16 cellular contexts compared by ENCODE assay signal in genomic region chr5:78720234-78720985, GRCh38.
DNase-seq lines count a peak whose midpoint lies in the region; ATAC-seq, FAIRE-seq and TF ChIP-seq lines count a peak whose summit lies in the region.
"Had no signal": no experiment of that assay in that cellular context is flagged by ENCODE, and none has a peak within 500 bp of the region (broad histone marks: within the 10 kb centered on the region; RNA-seq: fewer than 3 reads in every experiment).

No MANE protein-coding gene starts in this region.

- H3K79me2 ChIP-seq in HepG2 (ENCODE audit: insufficient read depth, low read length), result no peaks in the 10 kb centered on the region

- in situ Hi-C loops in HepG2 (cut with HindIII; ENCODE audit: extremely low pct_ligation_motif_present, low pct_unique_long_range_greater_than_20kb), result no loop called here

- no peaks in the 10 kb centered on the region for H4K20me1 ChIP-seq in HepG2 (ENCODE audit: insufficient read depth, low read length)

- H3K9me3 Mint-ChIP-seq in naive B cell, result no peaks in the 10 kb centered on the region
- H3K9me3 Mint-ChIP-seq: activated CD8-positive, alpha-beta T cell treated with anti-CD3 and anti-CD28 coated beads for 36 hours; activated naive CD4-positive, alpha-beta T cell treated with anti-CD3 and anti-CD28 coated beads for 36 hours had no signal

- H3K4me1 ChIP-seq in HepG2 (ENCODE audit: insufficient read depth, low read length) (peaks cover 52% of the 10 kb centered on the region), right lobe of liver (no peaks in the 10 kb centered on the region), colonic mucosa (no peaks in the 10 kb centered on the region), pancreas (no peaks in the 10 kb centered on the region)
- no peaks in the 10 kb centered on the region for H3K4me1 ChIP-seq in effector memory CD4-positive, alpha-beta T cell (ENCODE audit: control insufficient read depth, insufficient read depth, low read length, poor library complexity, severe bottlenecking)

- no peak for FAIRE-seq in HepG2 (lab: Jason Lieb, UNC)
- no peak for FAIRE-seq in pancreas (lab: Jason Lieb, UNC)
- FAIRE-seq: bronchial epithelial cell had no signal

- H3K27me3 Mint-ChIP-seq in naive B cell, result no peaks in the 10 kb centered on the region
- H3K27me3 Mint-ChIP-seq: activated CD8-positive, alpha-beta T cell treated with anti-CD3 and anti-CD28 coated beads for 36 hours had no signal

- DNase-seq in HepG2 (ENCODE audit: low spot score) (no peak), right lobe of liver (no peak), colonic mucosa (peak; percentile 45), naive B cell (no peak), NCI-H524 (lab: John Stamatoyannopoulos, UW) (no peak), pancreas (no peak)
- no peak for DNase-seq in effector memory CD4-positive, alpha-beta T cell
- DNase-seq: activated CD8-positive, alpha-beta T cell treated with anti-CD3 and anti-CD28 coated beads for 36 hours; activated naive CD4-positive, alpha-beta T cell treated with anti-CD3 and anti-CD28 coated beads for 36 hours; kidney glomerular epithelial cell; NCI-H1092 treated with DMSO at 0.1 percent for 48 hours; NCI-H446; substantia nigra had no signal

- H3K4me3 ChIP-seq in HepG2 (replicated peaks in 1 of 3; ENCODE audit: insufficient read depth in 1 of 3, low read depth in 2 of 3, low read length in 3 of 3) (peak overlapping the region; percentile 2 to 39 (median 10); a peak in 2 of 6 replicates), right lobe of liver (no peak overlapping the region), colonic mucosa (no peak overlapping the region), pancreas (no peak overlapping the region)
- H3K4me3 ChIP-seq in effector memory CD4-positive, alpha-beta T cell (ENCODE audit: insufficient read depth, low read depth, low read length, poor library complexity, severe bottlenecking), result no peak overlapping the region

- peak overlapping the region in 5 of 6 donors; percentile 20 to 80 (median 70) for H3K27ac Mint-ChIP-seq in naive B cell
- H3K27ac Mint-ChIP-seq: activated CD8-positive, alpha-beta T cell treated with anti-CD3 and anti-CD28 coated beads for 36 hours; activated naive CD4-positive, alpha-beta T cell treated with anti-CD3 and anti-CD28 coated beads for 36 hours had no signal

- TF ChIP-seq RAD21 in HepG2 (CRISPR knock-in tag; IDR thresholded peaks at IDR 0.05), result no peak

- no peak overlapping the region for H3K27ac ChIP-seq in HepG2 (ENCODE audit: extremely low read length, insufficient read depth, low read length)
- H3K27ac ChIP-seq in right lobe of liver, result no peak overlapping the region
- peak overlapping the region; percentile 53 for H3K27ac ChIP-seq in colonic mucosa
- no peak overlapping the region for H3K27ac ChIP-seq in effector memory CD4-positive, alpha-beta T cell (ENCODE audit: insufficient read depth, low read length, poor library complexity, severe bottlenecking)
- H3K27ac ChIP-seq in pancreas, result no peak overlapping the region
- H3K27ac ChIP-seq: RWPE1 had no signal

- TF ChIP-seq POLR2A in HepG2 (IDR thresholded peaks at IDR 0.05; ENCODE audit: insufficient read depth in 1 of 2, low read depth in 2 of 2, low read length in 2 of 2), result no peak
- TF ChIP-seq POLR2A in right lobe of liver (IDR thresholded peaks at IDR 0.05), result no peak

- TF ChIP-seq EP300 in HepG2 (IDR thresholded peaks at IDR 0.05; ENCODE audit: low read depth in 2 of 2, low read length in 2 of 2), result no peak
- no peak for TF ChIP-seq EP300 in HepG2 (CRISPR knock-in tag; IDR thresholded peaks at IDR 0.05; ENCODE audit: borderline replicate concordance)

- H3K4me1 Mint-ChIP-seq in naive B cell, result peaks cover 24 to 61% (median 31%) of the 10 kb centered on the region in 3 donors

- CTCF ChIA-PET in HepG2 (lab: Yijun Ruan, JAX; ENCODE audit: low intra/inter-chr PET ratio, low total read pairs), result no interaction called here

- no peaks in the 10 kb centered on the region for H3K36me3 Mint-ChIP-seq in naive B cell

- H3K9ac ChIP-seq in HepG2 (ENCODE audit: insufficient read depth, low read depth, low read length), result peak overlapping the region; percentile 11; the same call in 1 of the 2 replicates
- peak overlapping the region in 1 of 2 donors; percentile 48 for H3K9ac ChIP-seq in colonic mucosa (ENCODE audit: low read depth in 2 of 2, low read length in 2 of 2)

- no peaks in the 10 kb centered on the region for H3K27me3 ChIP-seq in HepG2 (ENCODE audit: control insufficient read depth in 1 of 2, insufficient read depth in 2 of 2, low read length in 2 of 2)
- no peaks in the 10 kb centered on the region for H3K27me3 ChIP-seq in right lobe of liver
- no peaks in the 10 kb centered on the region for H3K27me3 ChIP-seq in colonic mucosa
- no peaks in the 10 kb centered on the region for H3K27me3 ChIP-seq in effector memory CD4-positive, alpha-beta T cell (replicated peaks; ENCODE audit: control insufficient read depth, insufficient read depth, low read length, poor library complexity, severe bottlenecking)
- H3K27me3 ChIP-seq in pancreas, result no peaks in the 10 kb centered on the region

- 1% methylated on average over 4 of the region's 9 CpGs for WGBS in HepG2 (ENCODE audit: low lambda C conversion rate)
- 34% methylated on average over 6 of the region's 9 CpGs for WGBS in right lobe of liver (ENCODE audit: insufficient coverage, low coverage, low lambda C conversion rate, missing lambda C conversion rate)
- WGBS in pancreas, 2 donors, result 65 to 66% methylated on average over 9 of the region's 9 CpGs

- H2AFZ ChIP-seq in HepG2 (ENCODE audit: low read length), result peak overlapping the region; percentile 52

- H3K9me3 ChIP-seq in HepG2 (ENCODE audit: low read length) (no peaks in the 10 kb centered on the region), right lobe of liver (no peaks in the 10 kb centered on the region), colonic mucosa (no peaks in the 10 kb centered on the region), pancreas (no peaks in the 10 kb centered on the region)
- H3K9me3 ChIP-seq in effector memory CD4-positive, alpha-beta T cell (ENCODE audit: control insufficient read depth, low read length), result no peaks in the 10 kb centered on the region

- H3K4me3 Mint-ChIP-seq in naive B cell, result peak overlapping the region in 5 of 8 donors; percentile 6 to 54 (median 31)
- H3K4me3 Mint-ChIP-seq: activated CD8-positive, alpha-beta T cell treated with anti-CD3 and anti-CD28 coated beads for 36 hours; activated naive CD4-positive, alpha-beta T cell treated with anti-CD3 and anti-CD28 coated beads for 36 hours had no signal

- TF ChIP-seq CTCF in HepG2 (CRISPR knock-in tag; IDR thresholded peaks at IDR 0.05), result no peak
- no peak for TF ChIP-seq CTCF in right lobe of liver (IDR thresholded peaks at IDR 0.05)
- no peak for TF ChIP-seq CTCF in colonic mucosa (IDR thresholded peaks at IDR 0.05)
- no peak for TF ChIP-seq CTCF in pancreas (IDR thresholded peaks at IDR 0.05)

- POLR2A ChIA-PET in HepG2 (lab: Yijun Ruan, JAX), result interaction anchor here (1.0 to 1.4 kb wide), 3 partner anchors 21 to 264 kb away, joined by 3 to 5 read pairs (median 3); partner anchors contain the start of gene LHFPL2

- ATAC-seq in HepG2 (peak; percentile 45), right lobe of liver (no peak), naive B cell (ENCODE audit: low read depth in 2 of 2) (no peak), GM21619 (IDR thresholded peaks at IDR 0.05; ENCODE audit: unreplicated experiment) (no peak), pancreas (no peak)
- ATAC-seq: activated CD8-positive, alpha-beta T cell treated with anti-CD3 and anti-CD28 coated beads for 36 hours had no signal

- BruUV-seq in HepG2 (replicated peaks; lab: Mats Ljungman, UMichigan), result no TSS peak

- H3K36me3 ChIP-seq in HepG2 (replicated peaks in 1 of 2; ENCODE audit: control insufficient read depth in 1 of 2, insufficient read depth in 2 of 2, low read length in 2 of 2) (no peaks in the 10 kb centered on the region), right lobe of liver (no peaks in the 10 kb centered on the region), colonic mucosa (no peaks in the 10 kb centered on the region), pancreas (no peaks in the 10 kb centered on the region)
- no peaks in the 10 kb centered on the region for H3K36me3 ChIP-seq in effector memory CD4-positive, alpha-beta T cell (ENCODE audit: control insufficient read depth, insufficient read depth, low read length)

- H3K4me2 ChIP-seq in HepG2 (ENCODE audit: low read depth, low read length), result peak overlapping the region; percentile 73

- intact Hi-C loops in HepG2 (cut with micrococcal nuclease; ENCODE audit: unreplicated experiment) (loop anchor here (10.0 kb wide), 1 partner anchor 76 kb away; the partner anchor contains the start of gene LHFPL2), right lobe of liver (cut with DNase I) (no loop called here), colonic mucosa (cut with DNase I) (no loop called here), pancreas (cut with DNase I) (no loop called here)

TF ChIP-seq in HepG2, 621 proteins besides CTCF, POLR2A, EP300 and RAD21:
- TF ChIP-seq ELF3 (CRISPR knock-in tag; IDR thresholded peaks at IDR 0.05), result no peak
- peak; percentile 23; the same call in 1 of the 2 replicates for TF ChIP-seq HNF4A (CRISPR knock-in tag; IDR thresholded peaks at IDR 0.05)
- no peak for TF ChIP-seq POGZ (CRISPR knock-in tag; IDR thresholded peaks at IDR 0.05)
- TF ChIP-seq MED13 (CRISPR knock-in tag; IDR thresholded peaks at IDR 0.05), result 0 out of 2 replicates have a peak, but pooled peaks have one; percentile 27
TF ChIP-seq in HepG2: peak in this region for 2.

Comparison
In these comparisons a context has a peak if more than half of its experiments do, and no peak if none do; other contexts are left out.
1. H3K4me3 ChIP-seq: peak in HepG2 (3 of 3); none in right lobe of liver (0 of 3), colonic mucosa (single experiment), effector memory CD4-positive, alpha-beta T cell (single experiment) and pancreas (0 of 4).